In genomic region chr1:66335859-66336640, GRCh38 we compare ENCODE assay signal across 1 cellular context.
A peak's percentile ranks its signal among the peaks of the same experiment; 100 is the strongest.
TF ChIP-seq lines count a peak whose summit lies in the region.

No MANE protein-coding gene starts in this region.

TF ChIP-seq in GM12878, 131 proteins besides CTCF, POLR2A, EP300 and RAD21 (continued from another document and continues in another):
- 0 out of 2 replicates have a peak, but pooled peaks have one; percentile 12 for TF ChIP-seq ELK1 (IDR thresholded peaks at IDR 0.05; ENCODE audit: low read depth, low read length)
- TF ChIP-seq, protein P1, sequence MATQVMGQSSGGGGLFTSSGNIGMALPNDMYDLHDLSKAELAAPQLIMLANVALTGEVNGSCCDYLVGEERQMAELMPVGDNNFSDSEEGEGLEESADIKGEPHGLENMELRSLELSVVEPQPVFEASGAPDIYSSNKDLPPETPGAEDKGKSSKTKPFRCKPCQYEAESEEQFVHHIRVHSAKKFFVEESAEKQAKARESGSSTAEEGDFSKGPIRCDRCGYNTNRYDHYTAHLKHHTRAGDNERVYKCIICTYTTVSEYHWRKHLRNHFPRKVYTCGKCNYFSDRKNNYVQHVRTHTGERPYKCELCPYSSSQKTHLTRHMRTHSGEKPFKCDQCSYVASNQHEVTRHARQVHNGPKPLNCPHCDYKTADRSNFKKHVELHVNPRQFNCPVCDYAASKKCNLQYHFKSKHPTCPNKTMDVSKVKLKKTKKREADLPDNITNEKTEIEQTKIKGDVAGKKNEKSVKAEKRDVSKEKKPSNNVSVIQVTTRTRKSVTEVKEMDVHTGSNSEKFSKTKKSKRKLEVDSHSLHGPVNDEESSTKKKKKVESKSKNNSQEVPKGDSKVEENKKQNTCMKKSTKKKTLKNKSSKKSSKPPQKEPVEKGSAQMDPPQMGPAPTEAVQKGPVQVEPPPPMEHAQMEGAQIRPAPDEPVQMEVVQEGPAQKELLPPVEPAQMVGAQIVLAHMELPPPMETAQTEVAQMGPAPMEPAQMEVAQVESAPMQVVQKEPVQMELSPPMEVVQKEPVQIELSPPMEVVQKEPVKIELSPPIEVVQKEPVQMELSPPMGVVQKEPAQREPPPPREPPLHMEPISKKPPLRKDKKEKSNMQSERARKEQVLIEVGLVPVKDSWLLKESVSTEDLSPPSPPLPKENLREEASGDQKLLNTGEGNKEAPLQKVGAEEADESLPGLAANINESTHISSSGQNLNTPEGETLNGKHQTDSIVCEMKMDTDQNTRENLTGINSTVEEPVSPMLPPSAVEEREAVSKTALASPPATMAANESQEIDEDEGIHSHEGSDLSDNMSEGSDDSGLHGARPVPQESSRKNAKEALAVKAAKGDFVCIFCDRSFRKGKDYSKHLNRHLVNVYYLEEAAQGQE (IDR thresholded peaks at IDR 0.05; ENCODE audit: low read depth, low read length), result no peak
- peak; percentile 49; the same call in 1 of the 2 replicates for TF ChIP-seq NFIC (IDR thresholded peaks at IDR 0.05; ENCODE audit: low read depth, low read length)
- TF ChIP-seq SMC3 (IDR thresholded peaks at IDR 0.05; ENCODE audit: borderline replicate concordance, low read length), result no peak
- 0 out of 2 replicates have a peak, but pooled peaks have one; percentile 19 for TF ChIP-seq RCOR1 (conservative IDR thresholded peaks at IDR 0.05; ENCODE audit: low read depth, low read length)
- TF ChIP-seq SRF (IDR thresholded peaks at IDR 0.05; ENCODE audit: low read depth in 2 of 2, low read length in 2 of 2), result no peak
- TF ChIP-seq ZNF622 (IDR thresholded peaks at IDR 0.05), result no peak
- TF ChIP-seq STAT1 (conservative IDR thresholded peaks at IDR 0.05), result no peak
- peak; percentile 90 for TF ChIP-seq CHD2 (IDR thresholded peaks at IDR 0.05; ENCODE audit: borderline replicate concordance, low read depth, low read length)
- TF ChIP-seq RELA (IDR thresholded peaks at IDR 0.05; ENCODE audit: borderline replicate concordance, partially characterized antibody), result peak; percentile 67
- TF ChIP-seq ZZZ3 (IDR thresholded peaks at IDR 0.05; ENCODE audit: control insufficient read depth, insufficient read length, low read depth), result no peak
- TF ChIP-seq NFXL1 (IDR thresholded peaks at IDR 0.05; ENCODE audit: borderline replicate concordance), result no peak
- no peak for TF ChIP-seq SREBF1 (IDR thresholded peaks at IDR 0.05; ENCODE audit: low read length)
- TF ChIP-seq PAX8 (IDR thresholded peaks at IDR 0.05), result no peak
- no peak for TF ChIP-seq IRF3 (IDR thresholded peaks at IDR 0.05)
- no peak for TF ChIP-seq FOXK2 (IDR thresholded peaks at IDR 0.05)
- TF ChIP-seq RFX5 (IDR thresholded peaks at IDR 0.05; ENCODE audit: low read depth, low read length), result no peak
- TF ChIP-seq ZNF217 (IDR thresholded peaks at IDR 0.05), result peak; percentile 53; the same call in 1 of the 2 replicates
- TF ChIP-seq CREB1 (IDR thresholded peaks at IDR 0.05; ENCODE audit: low read depth), result peak; percentile 93
- TF ChIP-seq, protein P2, sequence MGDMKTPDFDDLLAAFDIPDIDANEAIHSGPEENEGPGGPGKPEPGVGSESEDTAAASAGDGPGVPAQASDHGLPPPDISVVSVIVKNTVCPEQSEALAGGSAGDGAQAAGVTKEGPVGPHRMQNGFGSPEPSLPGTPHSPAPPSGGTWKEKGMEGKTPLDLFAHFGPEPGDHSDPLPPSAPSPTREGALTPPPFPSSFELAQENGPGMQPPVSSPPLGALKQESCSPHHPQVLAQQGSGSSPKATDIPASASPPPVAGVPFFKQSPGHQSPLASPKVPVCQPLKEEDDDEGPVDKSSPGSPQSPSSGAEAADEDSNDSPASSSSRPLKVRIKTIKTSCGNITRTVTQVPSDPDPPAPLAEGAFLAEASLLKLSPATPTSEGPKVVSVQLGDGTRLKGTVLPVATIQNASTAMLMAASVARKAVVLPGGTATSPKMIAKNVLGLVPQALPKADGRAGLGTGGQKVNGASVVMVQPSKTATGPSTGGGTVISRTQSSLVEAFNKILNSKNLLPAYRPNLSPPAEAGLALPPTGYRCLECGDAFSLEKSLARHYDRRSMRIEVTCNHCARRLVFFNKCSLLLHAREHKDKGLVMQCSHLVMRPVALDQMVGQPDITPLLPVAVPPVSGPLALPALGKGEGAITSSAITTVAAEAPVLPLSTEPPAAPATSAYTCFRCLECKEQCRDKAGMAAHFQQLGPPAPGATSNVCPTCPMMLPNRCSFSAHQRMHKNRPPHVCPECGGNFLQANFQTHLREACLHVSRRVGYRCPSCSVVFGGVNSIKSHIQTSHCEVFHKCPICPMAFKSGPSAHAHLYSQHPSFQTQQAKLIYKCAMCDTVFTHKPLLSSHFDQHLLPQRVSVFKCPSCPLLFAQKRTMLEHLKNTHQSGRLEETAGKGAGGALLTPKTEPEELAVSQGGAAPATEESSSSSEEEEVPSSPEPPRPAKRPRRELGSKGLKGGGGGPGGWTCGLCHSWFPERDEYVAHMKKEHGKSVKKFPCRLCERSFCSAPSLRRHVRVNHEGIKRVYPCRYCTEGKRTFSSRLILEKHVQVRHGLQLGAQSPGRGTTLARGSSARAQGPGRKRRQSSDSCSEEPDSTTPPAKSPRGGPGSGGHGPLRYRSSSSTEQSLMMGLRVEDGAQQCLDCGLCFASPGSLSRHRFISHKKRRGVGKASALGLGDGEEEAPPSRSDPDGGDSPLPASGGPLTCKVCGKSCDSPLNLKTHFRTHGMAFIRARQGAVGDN (IDR thresholded peaks at IDR 0.05), result peak; percentile 98
- peak; percentile 76 for TF ChIP-seq SMAD1 (IDR thresholded peaks at IDR 0.05; ENCODE audit: low read depth, partially characterized antibody)
- peak; percentile 38; the same call in 1 of the 2 replicates for TF ChIP-seq ZSCAN29 (IDR thresholded peaks at IDR 0.05)
- TF ChIP-seq, protein P3, sequence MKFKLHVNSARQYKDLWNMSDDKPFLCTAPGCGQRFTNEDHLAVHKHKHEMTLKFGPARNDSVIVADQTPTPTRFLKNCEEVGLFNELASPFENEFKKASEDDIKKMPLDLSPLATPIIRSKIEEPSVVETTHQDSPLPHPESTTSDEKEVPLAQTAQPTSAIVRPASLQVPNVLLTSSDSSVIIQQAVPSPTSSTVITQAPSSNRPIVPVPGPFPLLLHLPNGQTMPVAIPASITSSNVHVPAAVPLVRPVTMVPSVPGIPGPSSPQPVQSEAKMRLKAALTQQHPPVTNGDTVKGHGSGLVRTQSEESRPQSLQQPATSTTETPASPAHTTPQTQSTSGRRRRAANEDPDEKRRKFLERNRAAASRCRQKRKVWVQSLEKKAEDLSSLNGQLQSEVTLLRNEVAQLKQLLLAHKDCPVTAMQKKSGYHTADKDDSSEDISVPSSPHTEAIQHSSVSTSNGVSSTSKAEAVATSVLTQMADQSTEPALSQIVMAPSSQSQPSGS (IDR thresholded peaks at IDR 0.05; ENCODE audit: low read length), result peak; percentile 66
- TF ChIP-seq, protein P4, sequence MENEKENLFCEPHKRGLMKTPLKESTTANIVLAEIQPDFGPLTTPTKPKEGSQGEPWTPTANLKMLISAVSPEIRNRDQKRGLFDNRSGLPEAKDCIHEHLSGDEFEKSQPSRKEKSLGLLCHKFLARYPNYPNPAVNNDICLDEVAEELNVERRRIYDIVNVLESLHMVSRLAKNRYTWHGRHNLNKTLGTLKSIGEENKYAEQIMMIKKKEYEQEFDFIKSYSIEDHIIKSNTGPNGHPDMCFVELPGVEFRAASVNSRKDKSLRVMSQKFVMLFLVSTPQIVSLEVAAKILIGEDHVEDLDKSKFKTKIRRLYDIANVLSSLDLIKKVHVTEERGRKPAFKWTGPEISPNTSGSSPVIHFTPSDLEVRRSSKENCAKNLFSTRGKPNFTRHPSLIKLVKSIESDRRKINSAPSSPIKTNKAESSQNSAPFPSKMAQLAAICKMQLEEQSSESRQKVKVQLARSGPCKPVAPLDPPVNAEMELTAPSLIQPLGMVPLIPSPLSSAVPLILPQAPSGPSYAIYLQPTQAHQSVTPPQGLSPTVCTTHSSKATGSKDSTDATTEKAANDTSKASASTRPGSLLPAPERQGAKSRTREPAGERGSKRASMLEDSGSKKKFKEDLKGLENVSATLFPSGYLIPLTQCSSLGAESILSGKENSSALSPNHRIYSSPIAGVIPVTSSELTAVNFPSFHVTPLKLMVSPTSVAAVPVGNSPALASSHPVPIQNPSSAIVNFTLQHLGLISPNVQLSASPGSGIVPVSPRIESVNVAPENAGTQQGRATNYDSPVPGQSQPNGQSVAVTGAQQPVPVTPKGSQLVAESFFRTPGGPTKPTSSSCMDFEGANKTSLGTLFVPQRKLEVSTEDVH (IDR thresholded peaks at IDR 0.05; ENCODE audit: low read depth, partially characterized antibody), result no peak
- no peak for TF ChIP-seq KDM1A (IDR thresholded peaks at IDR 0.05; ENCODE audit: borderline replicate concordance)
- peak; percentile 75; the same call in 1 of the 2 replicates for TF ChIP-seq TCF12 (IDR thresholded peaks at IDR 0.05; ENCODE audit: low read depth, low read length)
- TF ChIP-seq CREM (IDR thresholded peaks at IDR 0.05; ENCODE audit: low read depth), result peak; percentile 83
- no peak; the same call in 1 of the 2 replicates for TF ChIP-seq JUND (IDR thresholded peaks at IDR 0.05; ENCODE audit: low read depth, low read length)
- TF ChIP-seq SMAD5 (IDR thresholded peaks at IDR 0.05; ENCODE audit: low read depth), result no peak
- TF ChIP-seq SREBF2 (IDR thresholded peaks at IDR 0.05; ENCODE audit: low read length), result no peak
- TF ChIP-seq ATF7 (IDR thresholded peaks at IDR 0.05; ENCODE audit: low read depth), result peak; percentile 89
- TF ChIP-seq BACH1 (IDR thresholded peaks at IDR 0.05; ENCODE audit: borderline replicate concordance), result peak; percentile 44; the same call in 1 of the 2 replicates
- peak; percentile 80; the same call in 1 of the 2 replicates for TF ChIP-seq MXI1 (IDR thresholded peaks at IDR 0.05; ENCODE audit: low read depth, low read length)
- no peak for TF ChIP-seq EGR1 (IDR thresholded peaks at IDR 0.05; ENCODE audit: borderline replicate concordance in 1 of 2, low read depth in 2 of 2, low read length in 2 of 2)
- peak; percentile 95 for TF ChIP-seq SPI1 (IDR thresholded peaks at IDR 0.05; ENCODE audit: borderline replicate concordance, insufficient read depth, low read depth, low read length)
- no peak for TF ChIP-seq RBBP5 (conservative IDR thresholded peaks at IDR 0.05)
- TF ChIP-seq YBX1 (IDR thresholded peaks at IDR 0.05), result no peak
- peak; percentile 38 for TF ChIP-seq SP1 (IDR thresholded peaks at IDR 0.05; ENCODE audit: low read depth, low read length)
- no peak for TF ChIP-seq FOS (IDR thresholded peaks at IDR 0.05; ENCODE audit: borderline replicate concordance, extremely low read depth, insufficient read length)
- no peak for TF ChIP-seq HDAC2 (IDR thresholded peaks at IDR 0.05)
- TF ChIP-seq, protein P5, sequence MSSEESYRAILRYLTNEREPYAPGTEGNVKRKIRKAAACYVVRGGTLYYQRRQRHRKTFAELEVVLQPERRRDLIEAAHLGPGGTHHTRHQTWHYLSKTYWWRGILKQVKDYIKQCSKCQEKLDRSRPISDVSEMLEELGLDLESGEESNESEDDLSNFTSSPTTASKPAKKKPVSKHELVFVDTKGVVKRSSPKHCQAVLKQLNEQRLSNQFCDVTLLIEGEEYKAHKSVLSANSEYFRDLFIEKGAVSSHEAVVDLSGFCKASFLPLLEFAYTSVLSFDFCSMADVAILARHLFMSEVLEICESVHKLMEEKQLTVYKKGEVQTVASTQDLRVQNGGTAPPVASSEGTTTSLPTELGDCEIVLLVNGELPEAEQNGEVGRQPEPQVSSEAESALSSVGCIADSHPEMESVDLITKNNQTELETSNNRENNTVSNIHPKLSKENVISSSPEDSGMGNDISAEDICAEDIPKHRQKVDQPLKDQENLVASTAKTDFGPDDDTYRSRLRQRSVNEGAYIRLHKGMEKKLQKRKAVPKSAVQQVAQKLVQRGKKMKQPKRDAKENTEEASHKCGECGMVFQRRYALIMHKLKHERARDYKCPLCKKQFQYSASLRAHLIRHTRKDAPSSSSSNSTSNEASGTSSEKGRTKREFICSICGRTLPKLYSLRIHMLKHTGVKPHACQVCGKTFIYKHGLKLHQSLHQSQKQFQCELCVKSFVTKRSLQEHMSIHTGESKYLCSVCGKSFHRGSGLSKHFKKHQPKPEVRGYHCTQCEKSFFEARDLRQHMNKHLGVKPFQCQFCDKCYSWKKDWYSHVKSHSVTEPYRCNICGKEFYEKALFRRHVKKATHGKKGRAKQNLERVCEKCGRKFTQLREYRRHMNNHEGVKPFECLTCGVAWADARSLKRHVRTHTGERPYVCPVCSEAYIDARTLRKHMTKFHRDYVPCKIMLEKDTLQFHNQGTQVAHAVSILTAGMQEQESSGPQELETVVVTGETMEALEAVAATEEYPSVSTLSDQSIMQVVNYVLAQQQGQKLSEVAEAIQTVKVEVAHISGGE (CRISPR knock-in tag; IDR thresholded peaks at IDR 0.05), result no peak
- TF ChIP-seq PML (IDR thresholded peaks at IDR 0.05; ENCODE audit: low read length), result peak; percentile 57; the same call in 1 of the 2 replicates
- peak; percentile 88 for TF ChIP-seq TCF3 (IDR thresholded peaks at IDR 0.05; ENCODE audit: borderline replicate concordance, insufficient read depth, low read depth, low read length)
- TF ChIP-seq EZH2 (IDR thresholded peaks at IDR 0.05; ENCODE audit: borderline replicate concordance, control insufficient read depth, low read depth, low read length), result no peak
- peak; percentile 69 for TF ChIP-seq SIN3A (IDR thresholded peaks at IDR 0.05; ENCODE audit: low read depth, low read length)
- peak; percentile 81 for TF ChIP-seq GATAD2B (conservative IDR thresholded peaks at IDR 0.05; ENCODE audit: low read depth)
- peak; percentile 97 to 98 for TF ChIP-seq IKZF2 (IDR thresholded peaks at IDR 0.05)
- peak; percentile 25; the same call in 1 of the 2 replicates for TF ChIP-seq MAX (IDR thresholded peaks at IDR 0.05; ENCODE audit: low read depth, low read length)
- no peak for TF ChIP-seq ASH2L (IDR thresholded peaks at IDR 0.05; ENCODE audit: borderline replicate concordance, low read depth)
- no peak for TF ChIP-seq ATF3 (IDR thresholded peaks at IDR 0.05; ENCODE audit: borderline replicate concordance, extremely low read depth, low read depth, low read length)
